ENCODE assay signal across 8 cellular contexts in genomic region chr9:127801955-127802575, GRCh38. TPM values are rescaled to one million over a fixed set of nuclear protein-coding genes. Genes with fewer than 3 reads are reported as not detected.
DNase-seq lines count a peak whose midpoint lies in the region; ATAC-seq, FAIRE-seq and TF ChIP-seq lines count a peak whose summit lies in the region.

No MANE protein-coding gene starts in this region.

- peaks cover 35% of the 10 kb centered on the region for H3K79me2 ChIP-seq in astrocyte (ENCODE audit: insufficient read depth, low read length)

- H3K27me3 ChIP-seq in Caco-2 (replicated peaks; ENCODE audit: control insufficient read depth, insufficient read depth, low read length) (no peaks in the 10 kb centered on the region), astrocyte (ENCODE audit: insufficient read depth, low read length) (no peaks in the 10 kb centered on the region), mesenchymal stem cell (ENCODE audit: control insufficient read depth in 1 of 2, insufficient read depth in 1 of 2, low read length in 2 of 2) (no peaks in the 10 kb centered on the region), vagina (no peaks in the 10 kb centered on the region)

- H3K4me1 ChIP-seq in Caco-2 (peaks cover 28% of the 10 kb centered on the region), astrocyte (ENCODE audit: insufficient read depth, low read length) (peaks cover 19% of the 10 kb centered on the region), mesenchymal stem cell (ENCODE audit: control insufficient read depth, insufficient read depth, low read depth, low read length) (peaks cover 16% of the 10 kb centered on the region), vagina (peaks cover 41% of the 10 kb centered on the region)

- H4K8ac ChIP-seq in mesenchymal stem cell (ENCODE audit: low read length): peak overlapping the region; percentile 95

- no peak for DNase-seq in Caco-2
- DNase-seq in astrocyte (ENCODE audit: low read depth): no peak
- DNase-seq in mesenchymal stem cell: peak; percentile 74
- no peak for DNase-seq in vagina (ENCODE audit: extremely low spot score in 2 of 2)
- no peak for DNase-seq in foreskin melanocyte
- DNase-seq in DMS153 treated with DMSO at 0.1 percent for 48 hours (lab: John Stamatoyannopoulos, UW; ENCODE audit: unreplicated experiment): no peak

- H4K20me1 ChIP-seq in astrocyte (ENCODE audit: insufficient read depth, low read length): peaks cover 4% of the 10 kb centered on the region

- no peaks in the 10 kb centered on the region for H3K36me3 ChIP-seq in Caco-2 (ENCODE audit: control insufficient read depth, insufficient read depth, low read length)
- no peaks in the 10 kb centered on the region for H3K36me3 ChIP-seq in astrocyte (ENCODE audit: insufficient read depth, low read length)
- H3K36me3 ChIP-seq in mesenchymal stem cell (ENCODE audit: control insufficient read depth in 1 of 2, insufficient read depth in 2 of 2, low read depth in 1 of 2, low read length in 2 of 2): peaks cover 20 to 26% of the 10 kb centered on the region in 2 experiments
- H3K36me3 ChIP-seq in vagina: peaks cover 0 to under 1% of the 10 kb centered on the region in 2 donors

- H3K23ac ChIP-seq in mesenchymal stem cell (ENCODE audit: low read length in 2 of 2): no peak overlapping the region

- H3K36me3 Mint-ChIP-seq in Caco-2 (ENCODE audit: insufficient read depth, unreplicated experiment) (peaks cover 7% of the 10 kb centered on the region), IgD-negative memory B cell (peaks cover 3% of the 10 kb centered on the region), astrocyte (ENCODE audit: low read depth, unreplicated experiment) (peaks cover 6% of the 10 kb centered on the region)

- H2BK120ac ChIP-seq in mesenchymal stem cell (ENCODE audit: low read depth, low read length): no peak overlapping the region

- H3K9me3 ChIP-seq in Caco-2 (no peaks in the 10 kb centered on the region), astrocyte (ENCODE audit: insufficient read depth, low read depth, low read length) (no peaks in the 10 kb centered on the region), mesenchymal stem cell (ENCODE audit: control insufficient read depth, low read length) (no peaks in the 10 kb centered on the region), vagina (no peaks in the 10 kb centered on the region)

- H2AK5ac ChIP-seq in mesenchymal stem cell (ENCODE audit: low read length, severe bottlenecking): no peak overlapping the region

- H3K9ac ChIP-seq in astrocyte (ENCODE audit: low read length) (peak overlapping the region; percentile 66), mesenchymal stem cell (ENCODE audit: low read length) (peak overlapping the region; percentile 80)

- peak overlapping the region; percentile 86 for H3K4me3 ChIP-seq in Caco-2 (ENCODE audit: low read depth, low read length)
- peak overlapping the region; percentile 59 for H3K4me3 ChIP-seq in astrocyte (ENCODE audit: insufficient read depth, low read depth, low read length)
- H3K4me3 ChIP-seq in mesenchymal stem cell (ENCODE audit: insufficient read depth in 1 of 2, low read depth in 1 of 2, low read length in 2 of 2): peak overlapping the region; percentile 53 to 81
- H3K4me3 ChIP-seq in vagina: peak overlapping the region; percentile 69 to 78

- no peak overlapping the region for H3K27ac ChIP-seq in astrocyte (ENCODE audit: low read depth, low read length)
- H3K27ac ChIP-seq in mesenchymal stem cell (ENCODE audit: low read length, poor library complexity, severe bottlenecking): peak overlapping the region; percentile 57
- H3K27ac ChIP-seq in vagina: peak overlapping the region; percentile 90

- TF ChIP-seq POLR2A in vagina (IDR thresholded peaks at IDR 0.05): no peak

- no peak overlapping the region for H2BK5ac ChIP-seq in mesenchymal stem cell (ENCODE audit: low read depth, low read length, poor library complexity, severe bottlenecking)

- H3K4me2 ChIP-seq in astrocyte (ENCODE audit: low read length) (peak overlapping the region; percentile 98), mesenchymal stem cell (ENCODE audit: low read length, poor library complexity, severe bottlenecking) (peak overlapping the region; percentile 92)

- H3K18ac ChIP-seq in mesenchymal stem cell (ENCODE audit: low read depth in 1 of 2, low read length in 2 of 2): peak overlapping the region; percentile 71 to 73

- no peak for FAIRE-seq in astrocyte (lab: Jason Lieb, UNC)

- H3K27ac Mint-ChIP-seq in Caco-2 (ENCODE audit: unreplicated experiment): peak overlapping the region; percentile 77
- peak overlapping the region; percentile 83 to 96 (median 92) for H3K27ac Mint-ChIP-seq in IgD-negative memory B cell
- H3K27ac Mint-ChIP-seq in astrocyte (ENCODE audit: unreplicated experiment): peak overlapping the region; percentile 53

- H2BK12ac ChIP-seq in mesenchymal stem cell (ENCODE audit: low read length in 2 of 2): peak overlapping the region; percentile 15 to 86

- H3K4me1 Mint-ChIP-seq in Caco-2 (ENCODE audit: low read depth, unreplicated experiment) (peaks cover 14% of the 10 kb centered on the region), IgD-negative memory B cell (peaks cover 13 to 28% (median 16%) of the 10 kb centered on the region in 3 donors), astrocyte (ENCODE audit: low read depth, unreplicated experiment) (peaks cover 5% of the 10 kb centered on the region)

- CTCF ChIA-PET in Caco-2 (lab: Charles Lee): interaction anchor here (0.6 to 2.0 kb wide), 4 partner anchors 10 to 67 kb away, joined by 3 to 14 read pairs (median 8); partner anchors contain the start of genes CDK9 and TOR2A

- H3K79me1 ChIP-seq in mesenchymal stem cell (replicated peaks; ENCODE audit: low read length, poor library complexity, severe bottlenecking): peaks cover 7% of the 10 kb centered on the region

- TF ChIP-seq CTCF in Caco-2 (IDR thresholded peaks at IDR 0.05; ENCODE audit: insufficient read depth in 1 of 2, low read depth in 1 of 2, low read length in 1 of 2, severe bottlenecking in 1 of 2, unreplicated experiment in 1 of 2): peak; percentile 40 to 56
- peak; percentile 3 for TF ChIP-seq CTCF in astrocyte (IDR thresholded peaks at IDR 0.05; ENCODE audit: insufficient read depth, low read depth, low read length)
- peak in 1 of 3 experiments; percentile 8 for TF ChIP-seq CTCF in vagina (IDR thresholded peaks at IDR 0.05)

- H2AFZ ChIP-seq in astrocyte (ENCODE audit: low read depth, low read length) (peak overlapping the region; percentile 46), mesenchymal stem cell (ENCODE audit: low read depth, low read length) (peak overlapping the region; percentile 46)

- POLR2A ChIA-PET in Caco-2 (lab: Charles Lee): interaction anchor here (0.6 to 1.6 kb wide), 3 partner anchors 9 to 115 kb away, joined by 4 to 6 read pairs (median 5); partner anchors contain the start of genes CDK9 and ST6GALNAC4

- H3K9me3 Mint-ChIP-seq in Caco-2 (ENCODE audit: unreplicated experiment) (no peaks in the 10 kb centered on the region), IgD-negative memory B cell (no peaks in the 10 kb centered on the region), astrocyte (ENCODE audit: unreplicated experiment) (no peaks in the 10 kb centered on the region)

- H4K91ac ChIP-seq in mesenchymal stem cell (ENCODE audit: low read length): peak overlapping the region; percentile 83

- ATAC-seq in HG03457 (IDR thresholded peaks at IDR 0.05; ENCODE audit: unreplicated experiment): no peak

- peak overlapping the region in 1 of 2 experiments; percentile 35 for H3K14ac ChIP-seq in mesenchymal stem cell (ENCODE audit: low read length in 2 of 2)

- intact Hi-C loops in Caco-2 (cut with micrococcal nuclease; ENCODE audit: unreplicated experiment): loop anchor here (2.0 kb wide), 2 partner anchors 69 to 115 kb away; partner anchors contain the start of gene ST6GALNAC4
- intact Hi-C loops in vagina (cut with DNase I): no loop called here

- H3K27me3 Mint-ChIP-seq in Caco-2 (ENCODE audit: insufficient read depth, unreplicated experiment) (no peaks in the 10 kb centered on the region), IgD-negative memory B cell (no peaks in the 10 kb centered on the region), astrocyte (ENCODE audit: low read depth, unreplicated experiment) (no peaks in the 10 kb centered on the region)

- H2BK15ac ChIP-seq in mesenchymal stem cell (ENCODE audit: low read depth, poor library complexity, severe bottlenecking): no peak overlapping the region

- peak overlapping the region; percentile 35 to 82 for H3K4ac ChIP-seq in mesenchymal stem cell (ENCODE audit: low read depth in 1 of 2, low read length in 2 of 2)

- peak overlapping the region; percentile 86 for H3K4me3 Mint-ChIP-seq in Caco-2 (ENCODE audit: unreplicated experiment)
- peak overlapping the region; percentile 85 to 96 (median 95) for H3K4me3 Mint-ChIP-seq in IgD-negative memory B cell
- H3K4me3 Mint-ChIP-seq in astrocyte (ENCODE audit: unreplicated experiment): peak overlapping the region; percentile 81

- 14% methylated on average over 7 of the region's 10 CpGs for WGBS in mesenchymal stem cell

- TSS peak; percentile 96 for BruUV-seq in Caco-2 (replicated peaks; lab: Mats Ljungman, UMichigan)

RNA-seq across cellular contexts. Expression of gene FPGS, which starts 0.6 kb away (rescaled TPM):
- total RNA-seq in Caco-2 (2022) (54.4 and 57.3 TPM in 2 replicates), astrocyte (44.6 and 49.4 TPM in 2 replicates), vagina (99.7 TPM)
- polyA plus RNA-seq in IgD-negative memory B cell: 51.4 TPM
- 31.6 TPM for polyA plus RNA-seq in mesenchymal stem cell (2013, experiment 1 of 2)
- 30.7 TPM for polyA plus RNA-seq in mesenchymal stem cell (2013, experiment 2 of 2)

RNA-seq across cellular contexts. Expression of gene CDK9, which starts 16.2 kb away (rescaled TPM):
- total RNA-seq in Caco-2 (2022) (47.9 and 48.2 TPM in 2 replicates), astrocyte (70.5 and 71.7 TPM in 2 replicates), vagina (66.3 TPM)
- 65.3 TPM for polyA plus RNA-seq in IgD-negative memory B cell
- 44.3 TPM for polyA plus RNA-seq in mesenchymal stem cell (2013, experiment 1 of 2)
- 43.0 TPM for polyA plus RNA-seq in mesenchymal stem cell (2013, experiment 2 of 2)

RNA-seq across cellular contexts. Expression of gene SH2D3C, which starts 23.6 kb away (rescaled TPM):
- 0.34 TPM in 1 of 2 replicates, not detected in the other for total RNA-seq in Caco-2 (2022)
- 76.1 TPM for polyA plus RNA-seq in IgD-negative memory B cell
- total RNA-seq in astrocyte: 4.6 and 5.8 TPM in 2 replicates
- 0.57 TPM for polyA plus RNA-seq in mesenchymal stem cell (2013, experiment 1 of 2)
- 0.58 TPM for polyA plus RNA-seq in mesenchymal stem cell (2013, experiment 2 of 2)
- 19.6 TPM for total RNA-seq in vagina

RNA-seq across cellular contexts. Expression of gene ENG, which starts 52.4 kb away (rescaled TPM):
- total RNA-seq in Caco-2 (2022) (0.18 and 0.53 TPM in 2 replicates), astrocyte (1.2 and 1.5 TPM in 2 replicates), vagina (130 TPM)
- 1.8 TPM for polyA plus RNA-seq in IgD-negative memory B cell
- polyA plus RNA-seq in mesenchymal stem cell (2013, experiment 1 of 2): 287 TPM
- 284 TPM for polyA plus RNA-seq in mesenchymal stem cell (2013, experiment 2 of 2)
